In genomic region chr3:65889707-65890099, GRCh38 we compare ENCODE assay signal across 23 cellular contexts.
DNase-seq lines count a peak whose midpoint lies in the region; ATAC-seq and TF ChIP-seq lines count a peak whose summit lies in the region.
"Had no signal": no experiment of that assay in that cellular context is flagged by ENCODE, and none has a peak within 500 bp of the region (broad histone marks: within the 10 kb centered on the region; RNA-seq: fewer than 3 reads in every experiment).

No MANE protein-coding gene starts in this region.

- H3K27me3 ChIP-seq in GM23248 (replicated peaks; ENCODE audit: insufficient read depth) = no peaks in the 10 kb centered on the region
- no peaks in the 10 kb centered on the region for H3K27me3 ChIP-seq in PC-3 (ENCODE audit: low read length)
- no peaks in the 10 kb centered on the region for H3K27me3 ChIP-seq in HAP-1 (ENCODE audit: low read depth)
- H3K27me3 ChIP-seq: body of pancreas, tibial nerve had no signal

- CTCF ChIA-PET in PC-3 (lab: Charles Lee) = no interaction called here

- peak overlapping the region; percentile 87 for H3K27ac ChIP-seq in GM23248
- H3K27ac ChIP-seq in PC-3 (ENCODE audit: low read length) = 0 out of 2 replicates have a peak overlapping the region, but pooled peaks have one; percentile 26
- peak overlapping the region; percentile 88 to 89 for H3K27ac ChIP-seq in coronary artery

- peak overlapping the region; percentile 64 for H3K27ac Mint-ChIP-seq in progenitor cell of endocrine pancreas
- H3K27ac Mint-ChIP-seq: activated CD4-positive, alpha-beta memory T cell treated with anti-CD3 and anti-CD28 coated beads, Interleukin-2, amount 10 ng/mL, durations not matched to agents 7 days and 5 days; activated T-cell treated with anti-CD3 and anti-CD28 coated beads, Interleukin-2, amount 50 U/mL, for 24 hours; CD8-positive, alpha-beta memory T cell; nephron progenitor cell; stimulated activated naive B cell treated with anti-CD40 and anti-IgM and Interleukin-4, amounts not matched to agents 10 μg/mL and 1 μg/mL and 100 μg/mL, for 72 hours had no signal

- H3K9ac ChIP-seq in GM23248 (peak overlapping the region; percentile 54), PC-3 (ENCODE audit: low read length) (no peak overlapping the region)

- H3K4me1 ChIP-seq in GM23248 (ENCODE audit: insufficient read depth) (peaks cover 44% of the 10 kb centered on the region), PC-3 (ENCODE audit: insufficient read depth, low read length) (peaks cover 8% of the 10 kb centered on the region), HAP-1 (no peaks in the 10 kb centered on the region)

- intact Hi-C loops in PC-3 (cut with micrococcal nuclease) = no loop called here

- H3K9me3 ChIP-seq in GM23248 (ENCODE audit: low read depth) (no peaks in the 10 kb centered on the region), PC-3 (ENCODE audit: low read length) (no peaks in the 10 kb centered on the region), HAP-1 (no peaks in the 10 kb centered on the region)
- H3K9me3 ChIP-seq: body of pancreas, tibial nerve had no signal

- peaks cover 85% of the 10 kb centered on the region for H3K79me2 ChIP-seq in GM23248 (ENCODE audit: insufficient read depth)
- no peaks in the 10 kb centered on the region for H3K79me2 ChIP-seq in PC-3 (ENCODE audit: low read length)

- H4K20me1 ChIP-seq in GM23248 (ENCODE audit: insufficient read depth) (no peaks in the 10 kb centered on the region), PC-3 (ENCODE audit: low read length) (no peaks in the 10 kb centered on the region)

- POLR2A ChIA-PET in PC-3 (lab: Charles Lee; ENCODE audit: unreplicated experiment) = no interaction called here

- no peaks in the 10 kb centered on the region for H3K27me3 Mint-ChIP-seq in progenitor cell of endocrine pancreas
- H3K27me3 Mint-ChIP-seq: activated CD4-positive, alpha-beta memory T cell treated with anti-CD3 and anti-CD28 coated beads, Interleukin-2, amount 10 ng/mL, durations not matched to agents 7 days and 5 days; activated T-cell treated with anti-CD3 and anti-CD28 coated beads, Interleukin-2, amount 50 U/mL, for 24 hours; CD8-positive, alpha-beta memory T cell; stimulated activated naive B cell treated with anti-CD40 and anti-IgM and Interleukin-4, amounts not matched to agents 10 μg/mL and 1 μg/mL and 100 μg/mL, for 72 hours had no signal

- peaks cover 1% of the 10 kb centered on the region for H3K36me3 Mint-ChIP-seq in progenitor cell of endocrine pancreas (ENCODE audit: insufficient read depth)
- H3K36me3 Mint-ChIP-seq: CD8-positive, alpha-beta memory T cell; stimulated activated naive B cell treated with anti-CD40 and anti-IgM and Interleukin-4, amounts not matched to agents 10 μg/mL and 1 μg/mL and 100 μg/mL, for 72 hours; WTC11 had no signal

- peak; percentile 29 for DNase-seq in GM23248
- no peak for DNase-seq in PC-3
- no peak for DNase-seq in coronary artery (ENCODE audit: low spot score)
- no peak for DNase-seq in progenitor cell of endocrine pancreas (ENCODE audit: low spot score, unreplicated experiment)
- DNase-seq in ureter (ENCODE audit: low spot score) = no peak
- no peak for DNase-seq in GM19240 (ENCODE audit: insufficient read length, low spot score)
- DNase-seq in HAP-1 (ENCODE audit: low spot score in 2 of 2) = no peak
- DNase-seq: activated CD4-positive, alpha-beta memory T cell treated with anti-CD3 and anti-CD28 coated beads, Interleukin-2, amount 10 ng/mL, durations not matched to agents 7 days and 5 days; activated naive CD4-positive, alpha-beta T cell treated with anti-CD3 and anti-CD28 coated beads, Interleukin-2, amount 50 U/mL, for 16 hours; activated T-cell treated with anti-CD3 and anti-CD28 coated beads, Interleukin-2, amount 50 U/mL, for 24 hours; body of pancreas; CD8-positive, alpha-beta memory T cell; DND-41; KBM-7; NCI-H1048; NCI-H2081; NCI-H510A; nephron progenitor cell; SHP77; stimulated activated naive B cell treated with anti-CD40 and anti-IgM and Interleukin-4, amounts not matched to agents 10 μg/mL and 1 μg/mL and 100 μg/mL, for 72 hours had no signal

- WGBS in GM23248 (ENCODE audit: low coverage in 1 of 2, low lambda C conversion rate in 2 of 2, missing lambda C conversion rate in 2 of 2), 2 experiments = 100% methylated on average over 3 of the region's 3 CpGs

- H3K4me1 Mint-ChIP-seq in progenitor cell of endocrine pancreas (ENCODE audit: low read depth) = peaks cover 27% of the 10 kb centered on the region
- H3K4me1 Mint-ChIP-seq: activated CD4-positive, alpha-beta memory T cell treated with anti-CD3 and anti-CD28 coated beads, Interleukin-2, amount 10 ng/mL, durations not matched to agents 7 days and 5 days; CD8-positive, alpha-beta memory T cell; nephron progenitor cell; stimulated activated naive B cell treated with anti-CD40 and anti-IgM and Interleukin-4, amounts not matched to agents 10 μg/mL and 1 μg/mL and 100 μg/mL, for 72 hours had no signal

- H3K9me3 Mint-ChIP-seq in progenitor cell of endocrine pancreas (ENCODE audit: low read depth) = no peaks in the 10 kb centered on the region
- H3K9me3 Mint-ChIP-seq: activated CD4-positive, alpha-beta memory T cell treated with anti-CD3 and anti-CD28 coated beads, Interleukin-2, amount 10 ng/mL, durations not matched to agents 7 days and 5 days had no signal

- TF ChIP-seq CTCF in PC-3 (conservative IDR thresholded peaks at IDR 0.05; ENCODE audit: low read depth, low read length) (no peak), coronary artery (IDR thresholded peaks at IDR 0.05) (no peak), progenitor cell of endocrine pancreas (IDR thresholded peaks at IDR 0.05; ENCODE audit: unreplicated experiment) (no peak)

- no peak overlapping the region for H3K4me3 Mint-ChIP-seq in progenitor cell of endocrine pancreas (ENCODE audit: low read depth)
- H3K4me3 Mint-ChIP-seq: activated CD4-positive, alpha-beta memory T cell treated with anti-CD3 and anti-CD28 coated beads, Interleukin-2, amount 10 ng/mL, durations not matched to agents 7 days and 5 days; activated T-cell treated with anti-CD3 and anti-CD28 coated beads, Interleukin-2, amount 50 U/mL, for 24 hours; CD8-positive, alpha-beta memory T cell; nephron progenitor cell; stimulated activated naive B cell treated with anti-CD40 and anti-IgM and Interleukin-4, amounts not matched to agents 10 μg/mL and 1 μg/mL and 100 μg/mL, for 72 hours; WTC11 had no signal

- H3K9me2 ChIP-seq in GM23248 (ENCODE audit: insufficient read depth) (no peaks in the 10 kb centered on the region), PC-3 (replicated peaks; ENCODE audit: low read length) (no peaks in the 10 kb centered on the region)

- H3K4me2 ChIP-seq in GM23248 (ENCODE audit: unreplicated experiment) (peak overlapping the region; percentile 61), PC-3 (ENCODE audit: low read length) (0 out of 2 replicates have a peak overlapping the region, but pooled peaks have one; percentile 53)

- ATAC-seq in PC-3 = no peak
- no peak for ATAC-seq in HG02798 (IDR thresholded peaks at IDR 0.05; ENCODE audit: poor library complexity, unreplicated experiment)
- ATAC-seq: stimulated activated naive B cell treated with anti-CD40 and anti-IgM and Interleukin-4, amounts not matched to agents 10 μg/mL and 1 μg/mL and 100 μg/mL, for 72 hours had no signal

- peaks cover 53% of the 10 kb centered on the region for H3F3A ChIP-seq in GM23248 (ENCODE audit: insufficient read depth)
- H3F3A ChIP-seq in PC-3 (ENCODE audit: low read length, unreplicated experiment) = no peaks in the 10 kb centered on the region

- in situ Hi-C loops in GM23248 (cut with MboI) = no loop called here
- in situ Hi-C loops in HAP-1 (cut with MboI; ENCODE audit: low sequenced_read_pairs) = no loop called here

- no TSS peak for BruUV-seq in PC-3 (replicated peaks; lab: Mats Ljungman, UMichigan)

- no peak overlapping the region for H2AFZ ChIP-seq in GM23248
- no peak overlapping the region for H2AFZ ChIP-seq in PC-3 (ENCODE audit: low read length)

- H3K4me3 ChIP-seq in GM23248 (peak overlapping the region; percentile 31; the same call in 1 of the 2 replicates), PC-3 (ENCODE audit: low read length) (no peak overlapping the region), coronary artery (no peak overlapping the region), HAP-1 (no peak overlapping the region)
- H3K4me3 ChIP-seq: body of pancreas, tibial nerve had no signal

- H3K36me3 ChIP-seq in GM23248 (ENCODE audit: low read depth) = no peaks in the 10 kb centered on the region
- H3K36me3 ChIP-seq in PC-3 (ENCODE audit: low read depth, low read length) = no peaks in the 10 kb centered on the region
- no peaks in the 10 kb centered on the region for H3K36me3 ChIP-seq in HAP-1 (replicated peaks)
- H3K36me3 ChIP-seq: tibial nerve had no signal

Comparison
In these comparisons a context has a peak if more than half of its experiments do, and no peak if none do; other contexts are left out.
1. H3K27ac ChIP-seq: peak in every context shown above with its lines; median percentile 88 in coronary artery; 87 in GM23248; 26 in PC-3.